ENCODE assay signal across 9 cellular contexts in genomic region chr10:14578060-14578952, GRCh38.
A peak's percentile ranks its signal among the peaks of the same experiment; 100 is the strongest.
DNase-seq lines count a peak whose midpoint lies in the region; ATAC-seq and TF ChIP-seq lines count a peak whose summit lies in the region.
"Had no signal": no experiment of that assay in that cellular context is flagged by ENCODE, and none has a peak within 500 bp of the region (broad histone marks: within the 10 kb centered on the region; RNA-seq: fewer than 3 reads in every experiment).

No MANE protein-coding gene starts in this region.

- H3K27ac Mint-ChIP-seq in CD4-positive, alpha-beta T cell, result peak overlapping the region; percentile 97
- H3K27ac Mint-ChIP-seq in endodermal cell, result peak overlapping the region; percentile 96
- H3K27ac Mint-ChIP-seq: activated naive CD8-positive, alpha-beta T cell treated with anti-CD3 and anti-CD28 coated beads, Interleukin-2, amount 10 ng/mL, durations not matched to agents 7 days and 5 days had no signal

- 82 to 91% methylated on average over 15 to 18 of the region's 18 CpGs for WGBS in endodermal cell (ENCODE audit: insufficient coverage in 1 of 2, insufficient read length in 1 of 2), 2 experiments

- H3K4me3 Mint-ChIP-seq in CD4-positive, alpha-beta T cell, result peak overlapping the region; percentile 44
- H3K4me3 Mint-ChIP-seq in endodermal cell, result peak overlapping the region; percentile 28
- H3K4me3 Mint-ChIP-seq: activated naive CD8-positive, alpha-beta T cell treated with anti-CD3 and anti-CD28 coated beads, Interleukin-2, amount 10 ng/mL, durations not matched to agents 7 days and 5 days had no signal

- TSS peak; percentile 55 for BruUV-seq in PC-3 (replicated peaks; lab: Mats Ljungman, UMichigan)

- POLR2A ChIA-PET in CD4-positive, alpha-beta T cell (lab: Charles Lee), result interaction anchor here (0.6 to 1.2 kb wide), 9 partner anchors 9 to 26 kb away, joined by 3 to 8 read pairs (median 3); no protein-coding TSS in a partner anchor
- POLR2A ChIA-PET in PC-3 (lab: Charles Lee; ENCODE audit: unreplicated experiment), result interaction anchor here (0.9 kb wide), 1 partner anchor 10 kb away, joined by 4 read pairs; no protein-coding TSS in a partner anchor

- no peaks in the 10 kb centered on the region for H4K20me1 ChIP-seq in PC-3 (ENCODE audit: low read length)

- peaks cover 4% of the 10 kb centered on the region; the same call in 1 of the 2 replicates for H3K36me3 ChIP-seq in PC-3 (ENCODE audit: low read depth, low read length)
- no peaks in the 10 kb centered on the region for H3K36me3 ChIP-seq in endodermal cell (ENCODE audit: control insufficient read depth, insufficient read depth, low read length)
- H3K36me3 ChIP-seq in muscle layer of duodenum (ENCODE audit: control insufficient read depth in 1 of 2, insufficient read depth in 2 of 2, low read length in 2 of 2), result no peaks in the 10 kb centered on the region

- TF ChIP-seq CTCF in CD4-positive, alpha-beta T cell (IDR thresholded peaks at IDR 0.05), result no peak
- TF ChIP-seq CTCF in PC-3 (conservative IDR thresholded peaks at IDR 0.05; ENCODE audit: low read depth, low read length), result no peak
- TF ChIP-seq CTCF in endodermal cell (conservative IDR thresholded peaks at IDR 0.05), result no peak

- peak overlapping the region; percentile 64 for H3K4me2 ChIP-seq in PC-3 (ENCODE audit: low read length)

- H3K9ac ChIP-seq in PC-3 (ENCODE audit: low read length), result peak overlapping the region; percentile 69
- peak overlapping the region; percentile 44 for H3K9ac ChIP-seq in endodermal cell (ENCODE audit: extremely low read depth, low read length, poor library complexity, severe bottlenecking)

- no peaks in the 10 kb centered on the region for H3K9me3 Mint-ChIP-seq in CD4-positive, alpha-beta T cell
- no peaks in the 10 kb centered on the region for H3K9me3 Mint-ChIP-seq in endodermal cell
- H3K9me3 Mint-ChIP-seq: activated naive CD8-positive, alpha-beta T cell treated with anti-CD3 and anti-CD28 coated beads, Interleukin-2, amount 10 ng/mL, durations not matched to agents 7 days and 5 days had no signal

- peaks cover 88% of the 10 kb centered on the region for H3K4me1 Mint-ChIP-seq in CD4-positive, alpha-beta T cell (ENCODE audit: low read depth)
- H3K4me1 Mint-ChIP-seq in endodermal cell, result peaks cover 31% of the 10 kb centered on the region

- peaks cover 53% of the 10 kb centered on the region for H3K4me1 ChIP-seq in PC-3 (ENCODE audit: insufficient read depth, low read length)
- peaks cover 16% of the 10 kb centered on the region for H3K4me1 ChIP-seq in endodermal cell (ENCODE audit: control insufficient read depth, insufficient read depth, low read length)
- peaks cover 0 to 8% of the 10 kb centered on the region in 2 donors for H3K4me1 ChIP-seq in muscle layer of duodenum (ENCODE audit: control insufficient read depth in 1 of 2, insufficient read depth in 2 of 2, low read length in 2 of 2)

- ATAC-seq in CD4-positive, alpha-beta T cell (ENCODE audit: poor library complexity), result no peak
- peak; percentile 68 for ATAC-seq in PC-3
- no peak for ATAC-seq in GM19324 (IDR thresholded peaks at IDR 0.05; ENCODE audit: low FRiP score, unreplicated experiment)
- no peak for ATAC-seq in GM21526 (IDR thresholded peaks at IDR 0.05; ENCODE audit: low FRiP score, unreplicated experiment)

- peaks cover 8% of the 10 kb centered on the region for H3F3A ChIP-seq in PC-3 (ENCODE audit: low read length, unreplicated experiment)

- no peak overlapping the region for H2AFZ ChIP-seq in PC-3 (ENCODE audit: low read length)

- H3K27ac ChIP-seq in CD4-positive, alpha-beta T cell (ENCODE audit: low read depth, low read length), result no peak overlapping the region
- H3K27ac ChIP-seq in PC-3 (ENCODE audit: low read length) (peak overlapping the region; percentile 94), endodermal cell (ENCODE audit: low read depth, low read length) (peak overlapping the region; percentile 21), muscle layer of duodenum (ENCODE audit: low read length) (no peak overlapping the region)

- H3K36me3 Mint-ChIP-seq in CD4-positive, alpha-beta T cell (ENCODE audit: low read depth), result peaks cover 41% of the 10 kb centered on the region
- peaks cover 3% of the 10 kb centered on the region for H3K36me3 Mint-ChIP-seq in endodermal cell (ENCODE audit: low read depth)

- no peak for DNase-seq in CD4-positive, alpha-beta T cell
- peak; percentile 83 for DNase-seq in PC-3
- DNase-seq in endodermal cell, result no peak
- DNase-seq in activated CD4-positive, alpha-beta T cell treated with anti-CD3 and anti-CD28 coated beads, Interleukin-2, amount 50 U/mL, for 48 hours, result no peak
- DNase-seq in GOT3 (lab: John Stamatoyannopoulos, UW), result no peak
- DNase-seq: activated naive CD8-positive, alpha-beta T cell treated with anti-CD3 and anti-CD28 coated beads, Interleukin-2, amount 10 ng/mL, durations not matched to agents 7 days and 5 days had no signal

- no peaks in the 10 kb centered on the region for H3K9me3 ChIP-seq in CD4-positive, alpha-beta T cell (ENCODE audit: control insufficient read depth, low read length)
- H3K9me3 ChIP-seq in PC-3 (ENCODE audit: low read length) (no peaks in the 10 kb centered on the region), endodermal cell (ENCODE audit: control insufficient read depth, low read length) (no peaks in the 10 kb centered on the region), muscle layer of duodenum (ENCODE audit: control insufficient read depth in 1 of 2, low read length in 2 of 2) (no peaks in the 10 kb centered on the region)

- H3K4me3 ChIP-seq in PC-3 (ENCODE audit: low read length) (peak overlapping the region; percentile 54), endodermal cell (ENCODE audit: low read length) (peak overlapping the region; percentile 43), muscle layer of duodenum (ENCODE audit: low read depth in 1 of 2, low read length in 2 of 2) (peak overlapping the region; percentile 17 to 21)

- no peaks in the 10 kb centered on the region for H3K9me2 ChIP-seq in PC-3 (replicated peaks; ENCODE audit: low read length)

- intact Hi-C loops in CD4-positive, alpha-beta T cell (cut with DNase I, micrococcal nuclease), result no loop called here
- intact Hi-C loops in PC-3 (cut with micrococcal nuclease), result loop anchor here (1.0 to 2.0 kb wide), 2 partner anchors 10 to 24 kb away; no protein-coding TSS in a partner anchor

- CTCF ChIA-PET in CD4-positive, alpha-beta T cell (lab: Charles Lee), result interaction anchor here (0.6 to 1.0 kb wide), 2 partner anchors 9 to 67 kb away, joined by 3 to 4 read pairs; no protein-coding TSS in a partner anchor
- CTCF ChIA-PET in PC-3 (lab: Charles Lee), result no interaction called here

- peaks cover 80% of the 10 kb centered on the region for H3K79me2 ChIP-seq in PC-3 (ENCODE audit: low read length)

- H3K27me3 ChIP-seq in CD4-positive, alpha-beta T cell (ENCODE audit: control insufficient read depth, insufficient read depth, low read length), result no peaks in the 10 kb centered on the region
- no peaks in the 10 kb centered on the region for H3K27me3 ChIP-seq in PC-3 (ENCODE audit: low read length)
- H3K27me3 ChIP-seq in endodermal cell (ENCODE audit: control insufficient read depth, insufficient read depth, low read length, poor library complexity, severe bottlenecking), result no peaks in the 10 kb centered on the region
- no peaks in the 10 kb centered on the region for H3K27me3 ChIP-seq in muscle layer of duodenum (ENCODE audit: low read depth, low read length)

- H3K27me3 Mint-ChIP-seq in CD4-positive, alpha-beta T cell, result no peaks in the 10 kb centered on the region
- H3K27me3 Mint-ChIP-seq in endodermal cell (ENCODE audit: insufficient read depth), result no peaks in the 10 kb centered on the region
- H3K27me3 Mint-ChIP-seq: activated naive CD8-positive, alpha-beta T cell treated with anti-CD3 and anti-CD28 coated beads, Interleukin-2, amount 10 ng/mL, durations not matched to agents 7 days and 5 days had no signal

Comparison
In these comparisons a context has a peak if more than half of its experiments do, and no peak if none do; other contexts are left out.
1. H3K27ac ChIP-seq: peak in PC-3 (single experiment) and endodermal cell (single experiment); none in CD4-positive, alpha-beta T cell (single experiment) and muscle layer of duodenum (single experiment).
2. Peak in every context shown above with its lines, with median percentiles within 50 percentile points of each other: H3K4me3 ChIP-seq.